1 cellular context compared by ENCODE assay signal in genomic region chr4:119589165-119589564, GRCh38.
TF ChIP-seq lines count a peak whose summit lies in the region.

No MANE protein-coding gene starts in this region.

TF ChIP-seq in SK-N-SH, 30 proteins besides CTCF, POLR2A, EP300 and RAD21 (continued from another document):
- TF ChIP-seq ZBTB33 (IDR thresholded peaks at IDR 0.05; ENCODE audit: borderline replicate concordance, low read depth), result no peak
- no peak for TF ChIP-seq TEAD4 (IDR thresholded peaks at IDR 0.05; ENCODE audit: borderline replicate concordance, insufficient read depth)
- TF ChIP-seq NFIC (IDR thresholded peaks at IDR 0.05; ENCODE audit: borderline replicate concordance), result no peak
- no peak for TF ChIP-seq JUND (IDR thresholded peaks at IDR 0.05)
- no peak for TF ChIP-seq PBX3 (IDR thresholded peaks at IDR 0.05)
- TF ChIP-seq ELF1 (IDR thresholded peaks at IDR 0.05), result no peak
